In genomic region chr10:93061594-93062498, GRCh38 we compare ENCODE assay signal across 11 cellular contexts. TPM values are rescaled to one million over a fixed set of nuclear protein-coding genes. Genes with fewer than 3 reads are reported as not detected.
DNase-seq lines count a peak whose midpoint lies in the region; ATAC-seq and TF ChIP-seq lines count a peak whose summit lies in the region.
"Had no signal": no experiment of that assay in that cellular context is flagged by ENCODE, and none has a peak within 500 bp of the region (broad histone marks: within the 10 kb centered on the region; RNA-seq: fewer than 3 reads in every experiment).

No MANE protein-coding gene starts in this region.

- peak overlapping the region; percentile 35 for H3K4me2 ChIP-seq in parathyroid adenoma (ENCODE audit: low read length)

- H3K4me3 Mint-ChIP-seq in activated CD4-positive, alpha-beta memory T cell treated with anti-CD3 and anti-CD28 coated beads for 36 hours, result peak overlapping the region; percentile 60

- H3K27ac Mint-ChIP-seq in activated CD4-positive, alpha-beta memory T cell treated with anti-CD3 and anti-CD28 coated beads for 36 hours, result no peak overlapping the region

- DNase-seq in GM10266 (ENCODE audit: extremely low spot score) (peak; percentile 53), foreskin fibroblast (peak in 1 of 2 donors; percentile 33), DMS 273 (lab: John Stamatoyannopoulos, UW; ENCODE audit: unreplicated experiment) (no peak), anterior cingulate cortex (lab: John Stamatoyannopoulos, UW) (no peak), NCI-H69 (lab: John Stamatoyannopoulos, UW) (no peak)
- no peak for DNase-seq in activated CD4-positive, alpha-beta memory T cell treated with anti-CD3 and anti-CD28 coated beads for 36 hours
- DNase-seq: activated CD4-positive, CD25-positive, alpha-beta regulatory T cell treated with anti-CD3 and anti-CD28 coated beads, Interleukin-2, amount 50 U/mL, for 72 hours had no signal

- TF ChIP-seq CTCF in GM10266 (IDR thresholded peaks at IDR 0.05; ENCODE audit: control insufficient read depth, insufficient read depth, low read depth, missing control alignments), result no peak
- TF ChIP-seq CTCF in foreskin fibroblast (IDR thresholded peaks at IDR 0.05; ENCODE audit: low read depth, low read length), result no peak
- no peak for TF ChIP-seq CTCF in parathyroid adenoma (IDR thresholded peaks at IDR 0.05)

- CTCF ChIA-PET in activated CD4-positive, alpha-beta memory T cell treated with anti-CD3 and anti-CD28 coated beads for 36 hours (lab: Charles Lee), result interaction anchor here (1.0 to 2.4 kb wide), 10 partner anchors 8 to 225 kb away, joined by 3 to 9 read pairs (median 4); partner anchors contain the start of gene CYP26A1

- no peaks in the 10 kb centered on the region for H3K4me1 ChIP-seq in parathyroid adenoma

- intact Hi-C loops in activated CD4-positive, alpha-beta memory T cell treated with anti-CD3 and anti-CD28 coated beads for 36 hours (cut with micrococcal nuclease), result loop anchor here (10.0 kb wide), 1 partner anchor 177 kb away; no protein-coding TSS in a partner anchor

- peaks cover 18% of the 10 kb centered on the region for H3K36me3 Mint-ChIP-seq in activated CD4-positive, alpha-beta memory T cell treated with anti-CD3 and anti-CD28 coated beads for 36 hours

- H2AFZ ChIP-seq in parathyroid adenoma, result no peak overlapping the region

- peaks cover 23% of the 10 kb centered on the region for H3K4me1 Mint-ChIP-seq in activated CD4-positive, alpha-beta memory T cell treated with anti-CD3 and anti-CD28 coated beads for 36 hours (ENCODE audit: low read depth)

- H3K9me3 Mint-ChIP-seq in activated CD4-positive, alpha-beta memory T cell treated with anti-CD3 and anti-CD28 coated beads for 36 hours, result no peaks in the 10 kb centered on the region

- H3K27me3 Mint-ChIP-seq in activated CD4-positive, alpha-beta memory T cell treated with anti-CD3 and anti-CD28 coated beads for 36 hours, result peaks cover 49% of the 10 kb centered on the region

- H3K9ac ChIP-seq in parathyroid adenoma, result no peak overlapping the region

- POLR2A ChIA-PET in activated CD4-positive, alpha-beta memory T cell treated with anti-CD3 and anti-CD28 coated beads for 36 hours (lab: Charles Lee), result no interaction called here

- no peaks in the 10 kb centered on the region for H3K9me3 ChIP-seq in parathyroid adenoma (ENCODE audit: control insufficient read depth, low read length)

- no peaks in the 10 kb centered on the region for H3K79me2 ChIP-seq in parathyroid adenoma

- H3K27ac ChIP-seq in parathyroid adenoma, result no peak overlapping the region

- no peak for ATAC-seq in activated CD4-positive, CD25-positive, alpha-beta regulatory T cell treated with anti-CD3 and anti-CD28 coated beads, Interleukin-2, amount 50 U/mL, for 24 hours

- peak overlapping the region; percentile 38 to 51 for H3K4me3 ChIP-seq in foreskin fibroblast (ENCODE audit: low read depth in 1 of 2, low read length in 2 of 2)
- no peak overlapping the region for H3K4me3 ChIP-seq in parathyroid adenoma (ENCODE audit: low read depth, low read length)

- no peaks in the 10 kb centered on the region for H3K36me3 ChIP-seq in parathyroid adenoma (ENCODE audit: control insufficient read depth, insufficient read depth, low read length)

- H3K27me3 ChIP-seq in parathyroid adenoma (ENCODE audit: control insufficient read depth, insufficient read depth, low read length), result peaks cover 7% of the 10 kb centered on the region

RNA-seq across cellular contexts. Expression of gene CYP26C1, which starts 1.2 kb away (rescaled TPM):
- not detected for total RNA-seq in activated CD4-positive, alpha-beta memory T cell treated with anti-CD3 and anti-CD28 coated beads for 36 hours
- total RNA-seq: LHCN-M2 had no signal

RNA-seq across cellular contexts. Expression of gene CYP26A1, which starts 11.8 kb away (rescaled TPM):
- not detected for total RNA-seq in activated CD4-positive, alpha-beta memory T cell treated with anti-CD3 and anti-CD28 coated beads for 36 hours
- total RNA-seq: mesenteric fat pad had no signal
